8 cellular contexts compared by ENCODE assay signal in genomic region chr19:54223937-54224281, GRCh38. TPM values are rescaled to one million over a fixed set of nuclear protein-coding genes. Genes with fewer than 3 reads are reported as not detected.
"Had no signal": no experiment of that assay in that cellular context is flagged by ENCODE, and none has a peak within 500 bp of the region (broad histone marks: within the 10 kb centered on the region; RNA-seq: fewer than 3 reads in every experiment).

No MANE protein-coding gene starts in this region.

RNA-seq across cellular contexts. Expression of gene LILRB3, which starts 1.1 kb away (rescaled TPM):
- total RNA-seq: mesothelial cell of epicardium, occipital lobe, pulmonary artery endothelial cell, renal cortical epithelial cell, smooth muscle cell had no signal
- polyA plus RNA-seq: neural cell had no signal

RNA-seq across cellular contexts. Expression of gene LILRA6, which starts 18.7 kb away (rescaled TPM):
- total RNA-seq: mesothelial cell of epicardium, occipital lobe, progenitor cell of endocrine pancreas, pulmonary artery endothelial cell, renal cortical epithelial cell, smooth muscle cell had no signal
- polyA plus RNA-seq: neural cell, smooth muscle cell had no signal

RNA-seq across cellular contexts. Expression of gene LILRB5, which starts 33.2 kb away (rescaled TPM):
- total RNA-seq: mesothelial cell of epicardium, progenitor cell of endocrine pancreas, pulmonary artery endothelial cell, renal cortical epithelial cell, smooth muscle cell had no signal
- polyA plus RNA-seq: immature natural killer cell, neural cell, smooth muscle cell had no signal
